ENCODE assay signal across 19 cellular contexts in genomic region chr5:150044712-150045111, GRCh38. TPM values are rescaled to one million over a fixed set of nuclear protein-coding genes. Genes with fewer than 3 reads are reported as not detected.
A peak's percentile ranks its signal among the peaks of the same experiment; 100 is the strongest.
DNase-seq lines count a peak whose midpoint lies in the region; ATAC-seq and TF ChIP-seq lines count a peak whose summit lies in the region.
"Had no signal": no experiment of that assay in that cellular context is flagged by ENCODE, and none has a peak within 500 bp of the region (broad histone marks: within the 10 kb centered on the region; RNA-seq: fewer than 3 reads in every experiment).

No MANE protein-coding gene starts in this region.

- intact Hi-C loops in right cardiac atrium (cut with DNase I) (no loop called here), CD14-positive monocyte (cut with micrococcal nuclease) (no loop called here)

- H3K9me3 Mint-ChIP-seq in activated naive CD8-positive, alpha-beta T cell treated with anti-CD3 and anti-CD28 coated beads, Interleukin-2, amount 10 ng/mL, durations not matched to agents 7 days and 5 days: no peaks in the 10 kb centered on the region
- H3K9me3 Mint-ChIP-seq in activated naive CD8-positive, alpha-beta T cell treated with anti-CD3 and anti-CD28 coated beads, Interleukin-2, amount 50 U/mL, for 24 hours: no peaks in the 10 kb centered on the region
- peaks cover 0 to 2% (median 0%) of the 10 kb centered on the region in 7 donors for H3K9me3 Mint-ChIP-seq in CD14-positive monocyte
- H3K9me3 Mint-ChIP-seq: activated T-helper 2 cell treated with anti-CD3 and anti-CD28 coated beads, Interferon-gamma antibody, Interleukin-2, Interleukin-4, amounts not matched to agents 10 μg/mL and 5 μg/mL and 100 μg/mL, durations not matched to agents 14 hours and 24 hours and 36 hours; T-cell had no signal

- DNase-seq in activated naive CD8-positive, alpha-beta T cell treated with anti-CD3 and anti-CD28 coated beads, Interleukin-2, amount 10 ng/mL, durations not matched to agents 7 days and 5 days: no peak
- no peak for DNase-seq in activated naive CD8-positive, alpha-beta T cell treated with anti-CD3 and anti-CD28 coated beads, Interleukin-2, amount 50 U/mL, for 24 hours
- DNase-seq in right cardiac atrium (no peak), Kasumi-1 (lab: John Stamatoyannopoulos, UW) (no peak), amygdala (lab: John Stamatoyannopoulos, UW) (no peak), CD14-positive monocyte (ENCODE audit: low spot score) (no peak)
- DNase-seq: ACHN, C1 segment of cervical spinal cord, hippocampal formation, islet precursor cell, lower lobe of right lung, NCI-H1694 treated with DMSO at 0.1 percent for 48 hours, pancreas, sigmoid colon, T-cell had no signal

- H3K4me1 ChIP-seq in right cardiac atrium (ENCODE audit: control insufficient read depth, insufficient read depth, low read length): peaks cover 9% of the 10 kb centered on the region
- peaks cover 18% of the 10 kb centered on the region for H3K4me1 ChIP-seq in parathyroid adenoma
- H3K4me1 ChIP-seq: breast epithelium, pancreas had no signal

- no peak overlapping the region for H2AFZ ChIP-seq in parathyroid adenoma

- H3K9me3 ChIP-seq in right cardiac atrium (ENCODE audit: control insufficient read depth, low read length) (no peaks in the 10 kb centered on the region), parathyroid adenoma (ENCODE audit: control insufficient read depth, low read length) (no peaks in the 10 kb centered on the region)
- H3K9me3 ChIP-seq: breast epithelium, lower lobe of right lung, pancreas, sigmoid colon had no signal

- H3K36me3 Mint-ChIP-seq in activated naive CD8-positive, alpha-beta T cell treated with anti-CD3 and anti-CD28 coated beads, Interleukin-2, amount 10 ng/mL, durations not matched to agents 7 days and 5 days: peaks cover 40% of the 10 kb centered on the region
- H3K36me3 Mint-ChIP-seq in activated naive CD8-positive, alpha-beta T cell treated with anti-CD3 and anti-CD28 coated beads, Interleukin-2, amount 50 U/mL, for 24 hours (ENCODE audit: low read depth): peaks cover 68% of the 10 kb centered on the region
- H3K36me3 Mint-ChIP-seq in CD14-positive monocyte: peaks cover 89 to 96% of the 10 kb centered on the region in 2 donors

- TF ChIP-seq CTCF in parathyroid adenoma (IDR thresholded peaks at IDR 0.05) (no peak), CD14-positive monocyte (IDR thresholded peaks at IDR 0.05) (no peak)

- POLR2A ChIA-PET in activated naive CD8-positive, alpha-beta T cell treated with anti-CD3 and anti-CD28 coated beads, Interleukin-2, amount 10 ng/mL, durations not matched to agents 7 days and 5 days (lab: Charles Lee): interaction anchor here (0.6 kb wide), 1 partner anchor 23 kb away, joined by 3 read pairs; no protein-coding TSS in a partner anchor

- no peak overlapping the region for H3K9ac ChIP-seq in parathyroid adenoma

- H3K4me1 Mint-ChIP-seq in activated naive CD8-positive, alpha-beta T cell treated with anti-CD3 and anti-CD28 coated beads, Interleukin-2, amount 10 ng/mL, durations not matched to agents 7 days and 5 days: peaks cover 37% of the 10 kb centered on the region
- peaks cover 17% of the 10 kb centered on the region for H3K4me1 Mint-ChIP-seq in activated naive CD8-positive, alpha-beta T cell treated with anti-CD3 and anti-CD28 coated beads, Interleukin-2, amount 50 U/mL, for 24 hours
- H3K4me1 Mint-ChIP-seq in CD14-positive monocyte: peaks cover 16% of the 10 kb centered on the region

- no peaks in the 10 kb centered on the region for H3K36me3 ChIP-seq in parathyroid adenoma (ENCODE audit: control insufficient read depth, insufficient read depth, low read length)

- H3K27ac ChIP-seq in right cardiac atrium (ENCODE audit: low read length): no peak overlapping the region
- no peak overlapping the region for H3K27ac ChIP-seq in parathyroid adenoma
- H3K27ac ChIP-seq: breast epithelium, pancreas, sigmoid colon had no signal

- H3K4me3 ChIP-seq in right cardiac atrium (ENCODE audit: low read length): no peak overlapping the region
- H3K4me3 ChIP-seq in parathyroid adenoma (ENCODE audit: low read depth, low read length): no peak overlapping the region
- H3K4me3 ChIP-seq: breast epithelium, lower lobe of right lung, pancreas, sigmoid colon had no signal

- H3K27me3 ChIP-seq in right cardiac atrium (ENCODE audit: control insufficient read depth, insufficient read depth) (no peaks in the 10 kb centered on the region), parathyroid adenoma (ENCODE audit: control insufficient read depth, insufficient read depth, low read length) (no peaks in the 10 kb centered on the region)
- H3K27me3 ChIP-seq: breast epithelium, pancreas, sigmoid colon had no signal

- 48% methylated on average over 7 of the region's 7 CpGs for WGBS in right cardiac atrium

- no peak overlapping the region for H3K4me3 Mint-ChIP-seq in activated naive CD8-positive, alpha-beta T cell treated with anti-CD3 and anti-CD28 coated beads, Interleukin-2, amount 10 ng/mL, durations not matched to agents 7 days and 5 days
- no peak overlapping the region for H3K4me3 Mint-ChIP-seq in activated naive CD8-positive, alpha-beta T cell treated with anti-CD3 and anti-CD28 coated beads, Interleukin-2, amount 50 U/mL, for 24 hours
- H3K4me3 Mint-ChIP-seq in CD14-positive monocyte: no peak overlapping the region
- H3K4me3 Mint-ChIP-seq: T-cell had no signal

- H3K4me2 ChIP-seq in parathyroid adenoma (ENCODE audit: low read length): peak overlapping the region; percentile 13

- H3K27me3 Mint-ChIP-seq in activated naive CD8-positive, alpha-beta T cell treated with anti-CD3 and anti-CD28 coated beads, Interleukin-2, amount 10 ng/mL, durations not matched to agents 7 days and 5 days: no peaks in the 10 kb centered on the region
- no peaks in the 10 kb centered on the region for H3K27me3 Mint-ChIP-seq in activated naive CD8-positive, alpha-beta T cell treated with anti-CD3 and anti-CD28 coated beads, Interleukin-2, amount 50 U/mL, for 24 hours
- H3K27me3 Mint-ChIP-seq in CD14-positive monocyte (ENCODE audit: low read depth in 3 of 3): peaks cover 0 to 6% (median 2%) of the 10 kb centered on the region in 3 donors
- H3K27me3 Mint-ChIP-seq: T-cell had no signal

- H3K27ac Mint-ChIP-seq in activated naive CD8-positive, alpha-beta T cell treated with anti-CD3 and anti-CD28 coated beads, Interleukin-2, amount 10 ng/mL, durations not matched to agents 7 days and 5 days: peak overlapping the region; percentile 28
- H3K27ac Mint-ChIP-seq in activated naive CD8-positive, alpha-beta T cell treated with anti-CD3 and anti-CD28 coated beads, Interleukin-2, amount 50 U/mL, for 24 hours: no peak overlapping the region
- H3K27ac Mint-ChIP-seq in CD14-positive monocyte: peak overlapping the region in 1 of 7 donors; percentile 16

- no peaks in the 10 kb centered on the region for H3K79me2 ChIP-seq in parathyroid adenoma

- no peak for ATAC-seq in activated naive CD8-positive, alpha-beta T cell treated with anti-CD3 and anti-CD28 coated beads, Interleukin-2, amount 10 ng/mL, durations not matched to agents 7 days and 5 days (ENCODE audit: low read depth)
- ATAC-seq in activated naive CD8-positive, alpha-beta T cell treated with anti-CD3 and anti-CD28 coated beads, Interleukin-2, amount 50 U/mL, for 24 hours: no peak
- peak; percentile 68 for ATAC-seq in SK-N-SH treated with all-trans-retinoic acid at 6 μM for 48 hours
- ATAC-seq in right cardiac atrium: peak; percentile 25 to 30
- ATAC-seq: pancreas, T-cell had no signal

TF ChIP-seq in SK-N-SH treated with all-trans-retinoic acid at 6 μM for 48 hours, 23 proteins besides CTCF, POLR2A, EP300 and RAD21:
- TF ChIP-seq GLIS3 (CRISPR knock-in tag; IDR thresholded peaks at IDR 0.05) (no peak), ZNF70 (CRISPR knock-in tag; IDR thresholded peaks at IDR 0.05) (no peak), CSRNP3 (CRISPR knock-in tag; IDR thresholded peaks at IDR 0.05) (no peak), ZFP3 (CRISPR knock-in tag; IDR thresholded peaks at IDR 0.05) (no peak)

RNA-seq across cellular contexts. Expression of gene CSF1R, which starts 41.6 kb away (rescaled TPM):
- total RNA-seq in activated naive CD8-positive, alpha-beta T cell treated with anti-CD3 and anti-CD28 coated beads, Interleukin-2, amount 10 ng/mL, durations not matched to agents 7 days and 5 days: 1 to 10 TPM; 3.4 to 3.6 TPM
- 10 to 100 TPM; 16.5 to 31.6 (median 24.8) TPM for total RNA-seq in right cardiac atrium
- polyA plus RNA-seq in right cardiac atrium: 4.5 TPM
- 100 to 1,000 TPM; 180 to 242 TPM for polyA plus RNA-seq in CD14-positive monocyte

RNA-seq across cellular contexts. Expression of gene HMGXB3, which starts 44.2 kb away (rescaled TPM):
- total RNA-seq in activated naive CD8-positive, alpha-beta T cell treated with anti-CD3 and anti-CD28 coated beads, Interleukin-2, amount 10 ng/mL, durations not matched to agents 7 days and 5 days: 10 to 100 TPM; 36.3 to 41.3 TPM
- total RNA-seq in right cardiac atrium: 10 to 100 TPM; 14.2 to 19.6 (median 14.9) TPM
- polyA plus RNA-seq in right cardiac atrium: 9.3 TPM
- polyA plus RNA-seq in CD14-positive monocyte: 1 to 10 TPM; 3.1 to 6.2 TPM

RNA-seq across cellular contexts. Expression of gene TIGD6, which starts 44.3 kb away (rescaled TPM):
- 1 to 10 TPM; 2.6 to 3.4 TPM for total RNA-seq in activated naive CD8-positive, alpha-beta T cell treated with anti-CD3 and anti-CD28 coated beads, Interleukin-2, amount 10 ng/mL, durations not matched to agents 7 days and 5 days
- 1 to 10 TPM; 2.9 to 3.2 (median 3.2) TPM for total RNA-seq in right cardiac atrium
- polyA plus RNA-seq in right cardiac atrium (3.2 TPM), CD14-positive monocyte (1 to 10 TPM in 1 of 2 donors, under 1 TPM in 1; 0.88 to 2.5 TPM)

Comparison
In these comparisons a context has a peak if more than half of its experiments do, and no peak if none do; other contexts are left out.
1. ATAC-seq: peak in SK-N-SH treated with all-trans-retinoic acid at 6 μM for 48 hours (single experiment) and right cardiac atrium (2 of 2); none in activated naive CD8-positive, alpha-beta T cell treated with anti-CD3 and anti-CD28 coated beads, Interleukin-2, amount 10 ng/mL, durations not matched to agents 7 days and 5 days (single experiment) and activated naive CD8-positive, alpha-beta T cell treated with anti-CD3 and anti-CD28 coated beads, Interleukin-2, amount 50 U/mL, for 24 hours (single experiment).